In the genomic region with DNA sequence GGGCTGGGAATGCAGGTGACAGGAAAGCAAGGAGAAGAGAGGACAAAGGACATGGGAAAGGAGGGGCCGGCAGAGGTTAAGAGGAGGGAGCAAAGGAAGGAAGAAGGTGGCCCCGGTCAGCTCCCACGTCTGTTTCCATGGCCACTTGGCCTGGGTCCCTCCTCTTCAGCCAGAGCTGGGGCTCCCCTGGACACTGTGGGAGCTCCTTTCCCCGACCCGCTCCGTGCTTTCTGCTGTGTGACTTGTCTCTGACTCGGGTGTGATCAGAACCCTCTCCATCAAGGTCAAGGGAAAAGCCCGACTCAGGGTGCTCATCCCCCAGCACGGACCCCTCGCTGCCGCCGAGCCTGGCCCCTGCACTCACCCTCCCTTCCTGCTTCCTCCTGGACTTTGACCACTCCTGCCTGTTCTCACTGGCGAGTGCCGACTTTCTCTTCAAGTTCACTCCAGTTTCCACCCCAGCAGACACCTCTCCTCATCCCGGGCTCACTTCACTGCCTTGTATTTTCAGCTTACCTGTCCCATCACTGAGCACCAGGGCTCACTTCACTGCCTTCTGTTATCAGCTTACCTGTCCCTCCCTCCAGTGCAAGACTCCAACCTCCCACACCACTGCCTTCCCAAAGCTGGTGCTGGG, we compare ENCODE assay signal across 34 cellular contexts.
A peak's percentile ranks its signal among the peaks of the same experiment; 100 is the strongest.
DNase-seq lines count a peak whose midpoint lies in the region; ATAC-seq, FAIRE-seq and TF ChIP-seq lines count a peak whose summit lies in the region.
"Had no signal": no experiment of that assay in that cellular context is flagged by ENCODE, and none has a peak within 500 bp of the region (broad histone marks: within the 10 kb centered on the region; RNA-seq: fewer than 3 reads in every experiment).

No MANE protein-coding gene starts in this region.

- H2AFZ ChIP-seq in HepG2 (ENCODE audit: low read length): no peak overlapping the region

- H3K4me3 ChIP-seq in Caco-2 (ENCODE audit: low read depth, low read length): no peak overlapping the region
- peak overlapping the region in 2 of 4 donors; percentile 29 to 33 for H3K4me3 ChIP-seq in Peyer's patch
- H3K4me3 ChIP-seq in HepG2 (replicated peaks in 1 of 3; ENCODE audit: insufficient read depth in 1 of 3, low read depth in 2 of 3, low read length in 3 of 3): peak overlapping the region in 2 of 3 experiments; percentile 20 to 54; a peak in 2 of 6 replicates
- no peak overlapping the region for H3K4me3 ChIP-seq in pancreas
- H3K4me3 ChIP-seq: ascending aorta, cardiac muscle cell, esophagus squamous epithelium, left lung, SJSA1, tibial artery had no signal

- H3K9ac ChIP-seq in HepG2 (ENCODE audit: insufficient read depth, low read depth, low read length): no peak overlapping the region
- H3K9ac ChIP-seq: KMS-11 had no signal

- TF ChIP-seq RAD21 in HepG2 (CRISPR knock-in tag; IDR thresholded peaks at IDR 0.05): no peak

- H3K79me2 ChIP-seq in HepG2 (ENCODE audit: insufficient read depth, low read length): no peaks in the 10 kb centered on the region

- POLR2A ChIA-PET in Caco-2 (lab: Charles Lee) (no interaction called here), HepG2 (lab: Yijun Ruan, JAX) (no interaction called here)

- H3K27me3 ChIP-seq in Caco-2 (replicated peaks; ENCODE audit: control insufficient read depth, insufficient read depth, low read length): no peaks in the 10 kb centered on the region
- H3K27me3 ChIP-seq in Peyer's patch: no peaks in the 10 kb centered on the region
- H3K27me3 ChIP-seq in HepG2 (ENCODE audit: control insufficient read depth in 1 of 2, insufficient read depth in 2 of 2, low read length in 2 of 2): peaks cover 2 to 30% of the 10 kb centered on the region in 2 experiments; a peak in 4 of 5 replicates
- no peaks in the 10 kb centered on the region for H3K27me3 ChIP-seq in pancreas
- H3K27me3 ChIP-seq: ascending aorta, cardiac muscle cell had no signal

- ATAC-seq in HepG2 (peak; percentile 80), pancreas (peak in 3 of 4 donors; percentile 40 to 57 (median 56)), HG03378 (IDR thresholded peaks at IDR 0.05; ENCODE audit: unreplicated experiment) (no peak), GM19035 (IDR thresholded peaks at IDR 0.05; ENCODE audit: unreplicated experiment) (no peak)
- ATAC-seq: activated CD4-positive, CD25-positive, alpha-beta regulatory T cell treated with anti-CD3 and anti-CD28 coated beads, Interleukin-2, amount 50 U/mL, for 24 hours; left lung; naive thymus-derived CD8-positive, alpha-beta T cell; T-cell had no signal

- no peaks in the 10 kb centered on the region for H4K20me1 ChIP-seq in HepG2 (ENCODE audit: insufficient read depth, low read length)

- H3K9me3 Mint-ChIP-seq in Caco-2 (ENCODE audit: unreplicated experiment): no peaks in the 10 kb centered on the region
- H3K9me3 Mint-ChIP-seq: activated CD4-positive, alpha-beta memory T cell treated with anti-CD3 and anti-CD28 coated beads, Interleukin-2, amount 10 ng/mL, durations not matched to agents 7 days and 5 days; activated naive CD8-positive, alpha-beta T cell treated with anti-CD3 and anti-CD28 coated beads for 36 hours; CD4-positive, alpha-beta memory T cell; endodermal cell; naive thymus-derived CD8-positive, alpha-beta T cell; T-cell had no signal

- peak overlapping the region; percentile 13 for H3K27ac Mint-ChIP-seq in Caco-2 (ENCODE audit: unreplicated experiment)
- H3K27ac Mint-ChIP-seq: activated CD4-positive, alpha-beta memory T cell treated with anti-CD3 and anti-CD28 coated beads, Interleukin-2, amount 10 ng/mL, durations not matched to agents 7 days and 5 days; activated naive CD8-positive, alpha-beta T cell treated with anti-CD3 and anti-CD28 coated beads for 36 hours; endodermal cell; T-cell had no signal

- no peaks in the 10 kb centered on the region for H3K36me3 ChIP-seq in Caco-2 (ENCODE audit: control insufficient read depth, insufficient read depth, low read length)
- peaks cover 0 to 3% (median 0%) of the 10 kb centered on the region in 3 donors for H3K36me3 ChIP-seq in Peyer's patch
- H3K36me3 ChIP-seq in HepG2 (replicated peaks in 1 of 2; ENCODE audit: control insufficient read depth in 1 of 2, insufficient read depth in 2 of 2, low read length in 2 of 2): no peaks in the 10 kb centered on the region
- H3K36me3 ChIP-seq in pancreas: no peaks in the 10 kb centered on the region
- H3K36me3 ChIP-seq: ascending aorta, cardiac muscle cell, esophagus squamous epithelium, SJSA1, stomach, tibial artery had no signal

- TF ChIP-seq POLR2A in Peyer's patch (IDR thresholded peaks at IDR 0.05): peak in 1 of 2 donors; percentile 56
- no peak for TF ChIP-seq POLR2A in HepG2 (IDR thresholded peaks at IDR 0.05; ENCODE audit: insufficient read depth in 1 of 2, low read depth in 2 of 2, low read length in 2 of 2)

- H3K4me2 ChIP-seq in HepG2 (ENCODE audit: low read depth, low read length): peak overlapping the region; percentile 70
- H3K4me2 ChIP-seq: KMS-11 had no signal

- H3K9me3 ChIP-seq in Caco-2 (no peaks in the 10 kb centered on the region), Peyer's patch (no peaks in the 10 kb centered on the region), HepG2 (ENCODE audit: low read length) (no peaks in the 10 kb centered on the region), pancreas (no peaks in the 10 kb centered on the region)
- H3K9me3 ChIP-seq: ascending aorta, esophagus squamous epithelium, left lung, SJSA1, stomach, tibial artery had no signal

- H3K4me1 ChIP-seq in Caco-2: peaks cover 3% of the 10 kb centered on the region; the same call in 1 of the 2 replicates
- peaks cover 0 to 29% (median 0%) of the 10 kb centered on the region in 4 donors for H3K4me1 ChIP-seq in Peyer's patch
- peaks cover 15% of the 10 kb centered on the region for H3K4me1 ChIP-seq in HepG2 (ENCODE audit: insufficient read depth, low read length)
- no peaks in the 10 kb centered on the region for H3K4me1 ChIP-seq in pancreas
- H3K4me1 ChIP-seq: ascending aorta, esophagus squamous epithelium, left lung, tibial artery had no signal

- TF ChIP-seq EP300 in HepG2 (IDR thresholded peaks at IDR 0.05; ENCODE audit: low read depth in 2 of 2, low read length in 2 of 2): no peak
- TF ChIP-seq EP300 in HepG2 (CRISPR knock-in tag; IDR thresholded peaks at IDR 0.05; ENCODE audit: borderline replicate concordance): no peak

- no peak for FAIRE-seq in HepG2 (lab: Jason Lieb, UNC)
- FAIRE-seq in pancreas (lab: Jason Lieb, UNC): no peak
- FAIRE-seq: frontal cortex, GM19239, H54 had no signal

- H3K27me3 Mint-ChIP-seq in Caco-2 (ENCODE audit: insufficient read depth, unreplicated experiment): no peaks in the 10 kb centered on the region

- intact Hi-C loops in Caco-2 (cut with micrococcal nuclease; ENCODE audit: unreplicated experiment): loop anchor here (10.0 kb wide), 1 partner anchor 58 kb away; no protein-coding TSS in a partner anchor
- intact Hi-C loops in HepG2 (cut with micrococcal nuclease; ENCODE audit: unreplicated experiment): no loop called here
- intact Hi-C loops in pancreas (cut with DNase I): no loop called here

- H3K4me1 Mint-ChIP-seq in Caco-2 (ENCODE audit: low read depth, unreplicated experiment): peaks cover 8% of the 10 kb centered on the region
- H3K4me1 Mint-ChIP-seq: activated CD4-positive, alpha-beta memory T cell treated with anti-CD3 and anti-CD28 coated beads, Interleukin-2, amount 10 ng/mL, durations not matched to agents 7 days and 5 days; activated naive CD8-positive, alpha-beta T cell treated with anti-CD3 and anti-CD28 coated beads for 36 hours; CD4-positive, alpha-beta memory T cell; T-cell had no signal

- in situ Hi-C loops in HepG2 (cut with HindIII; ENCODE audit: extremely low pct_ligation_motif_present, low pct_unique_long_range_greater_than_20kb): no loop called here

- 18% methylated on average over 14 of the region's 15 CpGs for WGBS in HepG2 (ENCODE audit: low lambda C conversion rate)
- 6 to 11% methylated on average over 15 of the region's 15 CpGs for WGBS in pancreas, 2 donors

- peaks cover 2% of the 10 kb centered on the region for H3K36me3 Mint-ChIP-seq in Caco-2 (ENCODE audit: insufficient read depth, unreplicated experiment)
- H3K36me3 Mint-ChIP-seq: activated naive CD8-positive, alpha-beta T cell treated with anti-CD3 and anti-CD28 coated beads for 36 hours; CD4-positive, alpha-beta memory T cell; naive thymus-derived CD8-positive, alpha-beta T cell; T-cell had no signal

- BruUV-seq in Caco-2 (replicated peaks; lab: Mats Ljungman, UMichigan) (no TSS peak), HepG2 (replicated peaks; lab: Mats Ljungman, UMichigan) (no TSS peak)

- DNase-seq in Caco-2 (no peak), Peyer's patch (peak in 2 of 3 donors; percentile 74 to 77), HepG2 (ENCODE audit: low spot score) (peak; percentile 34), pancreas (peak in 1 of 6 donors; percentile 53), HUDEP-2 (lab: John Stamatoyannopoulos, UW; ENCODE audit: unreplicated experiment in 76 of 76) (no peak)
- DNase-seq in stimulated activated CD4-positive, alpha-beta T cell treated with anti-CD3 and anti-CD28 coated beads, Interleukin-15, amount 100 ng/mL, for 24 hours: no peak
- DNase-seq: activated CD4-positive, alpha-beta memory T cell treated with anti-CD3 and anti-CD28 coated beads, Interleukin-2, amount 10 ng/mL, durations not matched to agents 7 days and 5 days; activated naive CD8-positive, alpha-beta T cell treated with anti-CD3 and anti-CD28 coated beads for 36 hours; CD4-positive, alpha-beta memory T cell; DMS 273 treated with DMSO at 0.1 percent for 48 hours; esophagus squamous epithelium; hippocampal formation; left lung; MM.1S; NCI-H2029; NCI-H345; NCI-H82; RPMI8226; stimulated activated CD8-positive, alpha-beta memory T cell treated with anti-CD3 and anti-CD28 coated beads, Interleukin-4, amount 100 ng/mL, for 48 hours; stomach; T-cell; tibial artery had no signal

- H3K27ac ChIP-seq in Peyer's patch (peak overlapping the region in 3 of 4 donors; percentile 45 to 88 (median 75)), HepG2 (ENCODE audit: extremely low read length, insufficient read depth, low read length) (no peak overlapping the region), pancreas (no peak overlapping the region)
- H3K27ac ChIP-seq: ascending aorta, cardiac muscle cell, esophagus squamous epithelium, KMS-11, left lung, SJSA1, stomach, tibial artery had no signal

- CTCF ChIA-PET in Caco-2 (lab: Charles Lee): interaction anchor here (0.7 kb wide), 1 partner anchor 327 kb away, joined by 3 read pairs; no protein-coding TSS in a partner anchor
- CTCF ChIA-PET in HepG2 (lab: Yijun Ruan, JAX; ENCODE audit: low intra/inter-chr PET ratio, low total read pairs): no interaction called here

- peak overlapping the region; percentile 2 for H3K4me3 Mint-ChIP-seq in Caco-2 (ENCODE audit: unreplicated experiment)
- H3K4me3 Mint-ChIP-seq: activated CD4-positive, alpha-beta memory T cell treated with anti-CD3 and anti-CD28 coated beads, Interleukin-2, amount 10 ng/mL, durations not matched to agents 7 days and 5 days; activated naive CD8-positive, alpha-beta T cell treated with anti-CD3 and anti-CD28 coated beads for 36 hours; endodermal cell; naive thymus-derived CD8-positive, alpha-beta T cell; T-cell had no signal

- no peak for TF ChIP-seq CTCF in Caco-2 (IDR thresholded peaks at IDR 0.05; ENCODE audit: insufficient read depth in 1 of 2, low read depth in 1 of 2, low read length in 1 of 2, severe bottlenecking in 1 of 2, unreplicated experiment in 1 of 2)
- TF ChIP-seq CTCF in Peyer's patch (IDR thresholded peaks at IDR 0.05): no peak
- TF ChIP-seq CTCF in HepG2 (CRISPR knock-in tag; IDR thresholded peaks at IDR 0.05): no peak
- no peak for TF ChIP-seq CTCF in pancreas (IDR thresholded peaks at IDR 0.05)

Comparison
In these comparisons a context has a peak if more than half of its experiments do, and no peak if none do; other contexts are left out.
1. DNase-seq: peak in Peyer's patch (2 of 3) and HepG2 (single experiment); none in Caco-2 (0 of 2), HUDEP-2 (0 of 76) and stimulated activated CD4-positive, alpha-beta T cell treated with anti-CD3 and anti-CD28 coated beads, Interleukin-15, amount 100 ng/mL, for 24 hours (single experiment).
2. H3K4me3 ChIP-seq: peak in HepG2 (2 of 3); none in Caco-2 (single experiment) and pancreas (0 of 4).
3. H3K27ac ChIP-seq: peak in Peyer's patch (3 of 4); none in HepG2 (single experiment) and pancreas (0 of 4).
4. ATAC-seq: peak in HepG2 (single experiment) and pancreas (3 of 4); none in HG03378 (single experiment) and GM19035 (single experiment).